In the genomic region with DNA sequence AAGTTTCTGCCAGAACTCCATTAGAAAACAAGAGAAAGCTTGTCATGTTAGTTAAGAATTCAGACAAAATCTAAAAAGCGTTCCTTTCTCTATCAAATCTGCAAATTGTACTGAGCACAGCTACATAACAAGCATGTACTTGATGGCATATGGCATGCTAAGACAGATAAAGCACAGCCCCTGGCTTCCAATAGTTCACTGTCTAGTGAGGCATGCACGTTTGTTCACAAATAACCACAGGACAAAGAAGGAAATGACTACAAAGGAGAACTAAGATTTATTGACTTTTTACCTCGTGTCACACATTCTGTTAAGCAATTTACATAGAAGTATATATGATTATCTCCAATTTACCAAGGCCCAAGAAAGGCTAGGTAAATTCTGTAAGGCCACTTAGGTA, we compare ENCODE assay signal across 22 cellular contexts.
A peak's percentile ranks its signal among the peaks of the same experiment; 100 is the strongest.
DNase-seq lines count a peak whose midpoint lies in the region; ATAC-seq lines count a peak whose summit lies in the region.
"Had no signal": no experiment of that assay in that cellular context is flagged by ENCODE, and none has a peak within 500 bp of the region (broad histone marks: within the 10 kb centered on the region; RNA-seq: fewer than 3 reads in every experiment).

No MANE protein-coding gene starts in this region.

- H3K9me3 Mint-ChIP-seq in stimulated activated memory B cell treated with anti-CD40 and anti-IgM and Interleukin-4, amounts not matched to agents 10 μg/mL and 1 μg/mL and 100 μg/mL, for 72 hours = no peaks in the 10 kb centered on the region
- H3K9me3 Mint-ChIP-seq: activated CD4-positive, alpha-beta memory T cell treated with anti-CD3 and anti-CD28 coated beads for 36 hours; activated T-cell treated with anti-CD3 and anti-CD28 coated beads, Interleukin-2, amount 50 U/mL, for 24 hours had no signal

- H3K27me3 Mint-ChIP-seq in stimulated activated memory B cell treated with anti-CD40 and anti-IgM and Interleukin-4, amounts not matched to agents 10 μg/mL and 1 μg/mL and 100 μg/mL, for 72 hours = no peaks in the 10 kb centered on the region
- H3K27me3 Mint-ChIP-seq: activated CD4-positive, alpha-beta memory T cell treated with anti-CD3 and anti-CD28 coated beads for 36 hours; activated naive CD8-positive, alpha-beta T cell treated with anti-CD3 and anti-CD28 coated beads, Interleukin-2, amount 10 ng/mL, durations not matched to agents 7 days and 5 days; activated T-cell treated with anti-CD3 and anti-CD28 coated beads, Interleukin-2, amount 50 U/mL, for 24 hours had no signal

- H3K4me1 Mint-ChIP-seq in stimulated activated memory B cell treated with anti-CD40 and anti-IgM and Interleukin-4, amounts not matched to agents 10 μg/mL and 1 μg/mL and 100 μg/mL, for 72 hours = no peaks in the 10 kb centered on the region
- H3K4me1 Mint-ChIP-seq: activated naive CD8-positive, alpha-beta T cell treated with anti-CD3 and anti-CD28 coated beads, Interleukin-2, amount 10 ng/mL, durations not matched to agents 7 days and 5 days; CD4-positive, alpha-beta memory T cell; immature natural killer cell; naive B cell; T-cell had no signal

- H3K4me3 ChIP-seq in H7 (ENCODE audit: insufficient read depth, low read depth, low read length) = no peak overlapping the region
- H3K4me3 ChIP-seq: esophagus squamous epithelium, lower lobe of right lung, pancreas, suprapubic skin had no signal

- H3K36me3 Mint-ChIP-seq in stimulated activated memory B cell treated with anti-CD40 and anti-IgM and Interleukin-4, amounts not matched to agents 10 μg/mL and 1 μg/mL and 100 μg/mL, for 72 hours = no peaks in the 10 kb centered on the region
- H3K36me3 Mint-ChIP-seq: activated CD4-positive, alpha-beta memory T cell treated with anti-CD3 and anti-CD28 coated beads for 36 hours; activated naive CD8-positive, alpha-beta T cell treated with anti-CD3 and anti-CD28 coated beads, Interleukin-2, amount 10 ng/mL, durations not matched to agents 7 days and 5 days; CD4-positive, alpha-beta memory T cell; naive B cell; T-cell had no signal

- peak; percentile 59 for ATAC-seq in stimulated activated memory B cell treated with anti-CD40 and anti-IgM and Interleukin-4, amounts not matched to agents 10 μg/mL and 1 μg/mL and 100 μg/mL, for 72 hours
- no peak for ATAC-seq in HG03135 (IDR thresholded peaks at IDR 0.05; ENCODE audit: unreplicated experiment)
- ATAC-seq in HG03432 (IDR thresholded peaks at IDR 0.05; ENCODE audit: unreplicated experiment) = no peak
- ATAC-seq: lower lobe of right lung, pancreas, Right ventricle myocardium inferior, T-cell had no signal

- H3K36me3 ChIP-seq in H7 (replicated peaks; ENCODE audit: control insufficient read depth, insufficient read depth, low read length) = no peaks in the 10 kb centered on the region
- H3K36me3 ChIP-seq: esophagus squamous epithelium, lower lobe of right lung, pancreas, suprapubic skin, WERI-Rb-1 had no signal

- no peaks in the 10 kb centered on the region for H3K27me3 ChIP-seq in H7 (ENCODE audit: control insufficient read depth, insufficient read depth, low read length)
- H3K27me3 ChIP-seq: esophagus squamous epithelium, pancreas had no signal

- no peak overlapping the region for H3K27ac Mint-ChIP-seq in stimulated activated memory B cell treated with anti-CD40 and anti-IgM and Interleukin-4, amounts not matched to agents 10 μg/mL and 1 μg/mL and 100 μg/mL, for 72 hours
- H3K27ac Mint-ChIP-seq: activated CD4-positive, alpha-beta memory T cell treated with anti-CD3 and anti-CD28 coated beads for 36 hours; activated naive CD8-positive, alpha-beta T cell treated with anti-CD3 and anti-CD28 coated beads, Interleukin-2, amount 10 ng/mL, durations not matched to agents 7 days and 5 days; activated T-cell treated with anti-CD3 and anti-CD28 coated beads, Interleukin-2, amount 50 U/mL, for 24 hours; CD4-positive, alpha-beta memory T cell; immature natural killer cell; naive B cell; T-cell had no signal

- DNase-seq in NOMO-1 treated with DMSO at 0.1 percent for 48 hours (lab: John Stamatoyannopoulos, UW; ENCODE audit: unreplicated experiment) (peak; percentile 65), NOMO-1 treated with dmso at 0.1 percent for 144 hours (lab: John Stamatoyannopoulos, UW; ENCODE audit: unreplicated experiment) (no peak), Kasumi-1 (lab: John Stamatoyannopoulos, UW) (peak; percentile 1 to 4), amniotic epithelial cell (ENCODE audit: low read depth) (peak; percentile 7), H7 (no peak)
- DNase-seq: activated CD4-positive, alpha-beta memory T cell treated with anti-CD3 and anti-CD28 coated beads for 36 hours; activated naive CD8-positive, alpha-beta T cell treated with anti-CD3 and anti-CD28 coated beads, Interleukin-2, amount 10 ng/mL, durations not matched to agents 7 days and 5 days; activated T-cell treated with anti-CD3 and anti-CD28 coated beads, Interleukin-2, amount 50 U/mL, for 24 hours; CD4-positive, alpha-beta memory T cell; esophagus squamous epithelium; immature natural killer cell; lower lobe of right lung; naive B cell; pancreas; stimulated activated CD4-positive, alpha-beta T cell treated with anti-CD3 and anti-CD28 coated beads, Interleukin-2, amount 100 ng/mL, for 48 hours; T-cell; WERI-Rb-1 had no signal

- no peak overlapping the region for H3K4me3 Mint-ChIP-seq in stimulated activated memory B cell treated with anti-CD40 and anti-IgM and Interleukin-4, amounts not matched to agents 10 μg/mL and 1 μg/mL and 100 μg/mL, for 72 hours
- H3K4me3 Mint-ChIP-seq: activated CD4-positive, alpha-beta memory T cell treated with anti-CD3 and anti-CD28 coated beads for 36 hours; activated naive CD8-positive, alpha-beta T cell treated with anti-CD3 and anti-CD28 coated beads, Interleukin-2, amount 10 ng/mL, durations not matched to agents 7 days and 5 days; activated T-cell treated with anti-CD3 and anti-CD28 coated beads, Interleukin-2, amount 50 U/mL, for 24 hours; CD4-positive, alpha-beta memory T cell; immature natural killer cell; naive B cell; T-cell had no signal

Comparison
In these comparisons a context has a peak if more than half of its experiments do, and no peak if none do; other contexts are left out.
1. DNase-seq: peak in NOMO-1 treated with DMSO at 0.1 percent for 48 hours (single experiment), Kasumi-1 (2 of 2) and amniotic epithelial cell (single experiment); none in NOMO-1 treated with dmso at 0.1 percent for 144 hours (single experiment) and H7 (single experiment).